In the genomic region with DNA sequence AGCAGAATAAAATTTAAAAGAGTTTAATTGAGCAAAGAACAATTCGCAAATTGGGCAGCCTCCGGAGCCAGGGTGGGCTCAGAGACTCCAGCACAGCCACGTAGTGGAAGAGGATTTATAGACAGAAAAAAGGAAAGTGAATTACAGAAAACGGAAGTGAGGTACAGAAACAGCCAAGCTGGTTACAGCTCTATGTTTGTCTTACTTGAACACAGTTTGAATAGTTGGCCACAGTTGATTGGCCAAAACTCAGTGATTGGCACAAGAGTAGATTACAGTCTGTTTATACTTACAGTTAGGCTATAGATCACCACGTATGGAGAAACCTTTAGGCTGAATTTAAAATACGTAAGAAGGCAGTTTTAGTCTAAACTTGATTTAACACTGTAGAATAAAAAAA, we compare ENCODE assay signal across 24 cellular contexts.
A peak's percentile ranks its signal among the peaks of the same experiment; 100 is the strongest.
DNase-seq lines count a peak whose midpoint lies in the region; ATAC-seq, FAIRE-seq and TF ChIP-seq lines count a peak whose summit lies in the region.
"Had no signal": no experiment of that assay in that cellular context is flagged by ENCODE, and none has a peak within 500 bp of the region (broad histone marks: within the 10 kb centered on the region; RNA-seq: fewer than 3 reads in every experiment).

No MANE protein-coding gene starts in this region.

- H3K27me3 ChIP-seq in DOHH2 (ENCODE audit: control insufficient read depth, low read length) (no peaks in the 10 kb centered on the region), GM12878 (replicated peaks in 1 of 2; ENCODE audit: control insufficient read depth in 2 of 2, insufficient read depth in 2 of 2, low read length in 1 of 2) (no peaks in the 10 kb centered on the region), left ventricle myocardium inferior (ENCODE audit: low read depth) (no peaks in the 10 kb centered on the region), upper lobe of right lung (no peaks in the 10 kb centered on the region)
- H3K27me3 ChIP-seq: vagina had no signal

- H3K9me2 ChIP-seq in DOHH2 (replicated peaks; ENCODE audit: control insufficient read depth, low read length) = no peaks in the 10 kb centered on the region

- in situ Hi-C loops in GM12878 (cut with MboI) = no loop called here

- intact Hi-C loops in GM12878 (cut with micrococcal nuclease; ENCODE audit: unreplicated experiment) (no loop called here), left ventricle myocardium inferior (cut with micrococcal nuclease) (no loop called here), posterior vena cava (cut with DNase I) (no loop called here), upper lobe of right lung (cut with DNase I) (no loop called here)

- SMC1A ChIA-PET in GM12878 (lab: Charles Lee; ENCODE audit: uncharacterized antibody, unreplicated experiment) = interaction anchor here (0.9 to 1.5 kb wide), 4 partner anchors 10 to 170 kb away, joined by 3 to 5 read pairs (median 4); no protein-coding TSS in a partner anchor

- H3K79me2 ChIP-seq in DOHH2 (ENCODE audit: control insufficient read depth, low read length) = no peaks in the 10 kb centered on the region
- no peaks in the 10 kb centered on the region for H3K79me2 ChIP-seq in GM12878 (ENCODE audit: control insufficient read depth, insufficient read depth, low read length)

- TF ChIP-seq RAD21 in GM12878 (IDR thresholded peaks at IDR 0.05; ENCODE audit: insufficient read depth, low read depth, low read length) = no peak

- H4K20me1 ChIP-seq in DOHH2 (ENCODE audit: control insufficient read depth, insufficient read depth, low read depth, low read length) (no peaks in the 10 kb centered on the region), GM12878 (ENCODE audit: control insufficient read depth, insufficient read depth) (no peaks in the 10 kb centered on the region)

- DNase-seq in MV-4-11 (lab: John Stamatoyannopoulos, UW) (peak; percentile 64), GM12878 (ENCODE audit: low read depth, low spot score) (no peak), left ventricle myocardium inferior (no peak), posterior vena cava (ENCODE audit: low spot score) (no peak), SHP77 treated with DMSO at 0.1 percent for 48 hours (lab: John Stamatoyannopoulos, UW) (no peak), upper lobe of right lung (no peak)
- DNase-seq: DMS 273 treated with DMSO at 0.1 percent for 48 hours; effector memory CD8-positive, alpha-beta T cell; GDM1; glutamatergic neuron; midbrain; NCI-H1105; NCI-H510A treated with DMSO at 0.1 percent for 48 hours; nephron progenitor cell; T-helper 17 cell had no signal

- RAD21 ChIA-PET in GM12878 (lab: Charles Lee; ENCODE audit: unreplicated experiment) = interaction anchor here (0.5 kb wide), 1 partner anchor 568 kb away, joined by 3 read pairs; no protein-coding TSS in a partner anchor

- no peak for TF ChIP-seq EP300 in GM12878 (IDR thresholded peaks at IDR 0.05; ENCODE audit: borderline replicate concordance in 1 of 2, control insufficient read depth in 1 of 2, low read depth in 2 of 2, low read length in 2 of 2)

- H3K9me3 ChIP-seq in DOHH2 (ENCODE audit: control insufficient read depth, insufficient read depth, low read length) (no peaks in the 10 kb centered on the region), GM12878 (replicated peaks; ENCODE audit: control insufficient read depth, insufficient read depth, low read length) (no peaks in the 10 kb centered on the region), left ventricle myocardium inferior (replicated peaks) (no peaks in the 10 kb centered on the region), upper lobe of right lung (no peaks in the 10 kb centered on the region)
- H3K9me3 ChIP-seq: A549, vagina had no signal

- H3K4me2 ChIP-seq in DOHH2 (ENCODE audit: low read length) = peak overlapping the region; percentile 32
- no peak overlapping the region for H3K4me2 ChIP-seq in GM12878 (ENCODE audit: control insufficient read depth, insufficient read depth)
- H3K4me2 ChIP-seq: A549 had no signal

- peak; percentile 49 for FAIRE-seq in GM12878 (lab: Jason Lieb, UNC)
- FAIRE-seq: A549, astrocyte, H54 had no signal

- H2AFZ ChIP-seq in GM12878 (ENCODE audit: control insufficient read depth, low read depth, low read length) = no peak overlapping the region

- H3K27ac ChIP-seq in DOHH2 (ENCODE audit: low read depth, low read length) = peak overlapping the region; percentile 41; the same call in 1 of the 2 replicates
- H3K27ac ChIP-seq in GM12878 (ENCODE audit: control insufficient read depth, insufficient read depth) = no peak overlapping the region
- H3K27ac ChIP-seq in left ventricle myocardium inferior (replicated peaks) = no peak overlapping the region
- H3K27ac ChIP-seq in upper lobe of right lung = no peak overlapping the region
- H3K27ac ChIP-seq: A549, skin epidermis, vagina had no signal

- no peaks in the 10 kb centered on the region for H3K36me3 ChIP-seq in DOHH2 (ENCODE audit: control insufficient read depth, low read length)
- no peaks in the 10 kb centered on the region for H3K36me3 ChIP-seq in GM12878 (ENCODE audit: control insufficient read depth in 2 of 2, insufficient read depth in 2 of 2, low read length in 1 of 2)
- H3K36me3 ChIP-seq in left ventricle myocardium inferior = no peaks in the 10 kb centered on the region
- no peaks in the 10 kb centered on the region for H3K36me3 ChIP-seq in upper lobe of right lung
- H3K36me3 ChIP-seq: vagina had no signal

- WGBS in GM12878 (ENCODE audit: insufficient coverage, insufficient replicate concordance, low lambda C conversion rate, missing lambda C conversion rate) = 32% methylated on average over 6 of the region's 6 CpGs

- CTCF ChIA-PET in GM12878 (lab: Yijun Ruan, JAX) = interaction anchor here (1.3 kb wide), 1 partner anchor 216 kb away, joined by 3 read pairs; no protein-coding TSS in a partner anchor

- no TSS peak for BruUV-seq in GM12878 (replicated peaks; lab: Mats Ljungman, UMichigan)

- H3F3A ChIP-seq in DOHH2 (ENCODE audit: control insufficient read depth, insufficient read depth) = no peaks in the 10 kb centered on the region

- TF ChIP-seq CTCF in DOHH2 (IDR thresholded peaks at IDR 0.05; ENCODE audit: low read depth, low read length, poor library complexity, severe bottlenecking) = no peak
- TF ChIP-seq CTCF in GM12878 (IDR thresholded peaks at IDR 0.05 in 2 of 3, conservative IDR thresholded peaks at IDR 0.05 in 1 of 3; ENCODE audit: control insufficient read depth in 2 of 3, extremely low read depth in 1 of 3, insufficient read depth in 1 of 3, low read depth in 3 of 3, low read length in 3 of 3) = no peak
- TF ChIP-seq CTCF in left ventricle myocardium inferior (IDR thresholded peaks at IDR 0.05; ENCODE audit: borderline replicate concordance) = no peak
- TF ChIP-seq CTCF in upper lobe of right lung (IDR thresholded peaks at IDR 0.05) = no peak

- peaks cover 50% of the 10 kb centered on the region for H3K4me1 ChIP-seq in DOHH2 (ENCODE audit: control insufficient read depth, low read length)
- no peaks in the 10 kb centered on the region for H3K4me1 ChIP-seq in GM12878 (ENCODE audit: control insufficient read depth, insufficient read depth, low read length)
- no peaks in the 10 kb centered on the region for H3K4me1 ChIP-seq in left ventricle myocardium inferior
- H3K4me1 ChIP-seq in upper lobe of right lung = no peaks in the 10 kb centered on the region
- H3K4me1 ChIP-seq: vagina had no signal

- H3K9ac ChIP-seq in GM12878 (ENCODE audit: control insufficient read depth, insufficient read depth, low read length) = no peak overlapping the region

- H3K4me3 ChIP-seq in DOHH2 (ENCODE audit: low read length) (no peak overlapping the region; the same call in 1 of the 2 replicates), GM12878 (no peak overlapping the region), left ventricle myocardium inferior (no peak overlapping the region), upper lobe of right lung (no peak overlapping the region)
- H3K4me3 ChIP-seq: A549, skin epidermis, vagina had no signal

- POLR2A ChIA-PET in GM12878 (lab: Charles Lee) = interaction anchor here (1.6 kb wide), 1 partner anchor 79 kb away, joined by 3 read pairs; no protein-coding TSS in a partner anchor

- ATAC-seq in GM19395 (IDR thresholded peaks at IDR 0.05; ENCODE audit: unreplicated experiment) (peak; percentile 60), GM12878 (peak; percentile 65), upper lobe of right lung (no peak)
- ATAC-seq: A549; activated naive CD4-positive, alpha-beta T cell treated with anti-CD3 and anti-CD28 coated beads, Interleukin-2, amount 50 U/mL, for 72 hours; effector memory CD8-positive, alpha-beta T cell; left lobe of liver; T-helper 17 cell had no signal

- no peak for TF ChIP-seq POLR2A in GM12878 (IDR thresholded peaks at IDR 0.05; ENCODE audit: low read depth, low read length)

TF ChIP-seq in GM12878, 131 proteins besides CTCF, POLR2A, EP300 and RAD21:
- TF ChIP-seq IRF3 (IDR thresholded peaks at IDR 0.05) (no peak), SMARCA5 (IDR thresholded peaks at IDR 0.05) (no peak), SPI1 (IDR thresholded peaks at IDR 0.05; ENCODE audit: borderline replicate concordance, insufficient read depth, low read depth, low read length) (peak; percentile 49; the same call in 1 of the 2 replicates), ESRRA (IDR thresholded peaks at IDR 0.05; ENCODE audit: low read length) (no peak)
- TF ChIP-seq, protein P1, sequence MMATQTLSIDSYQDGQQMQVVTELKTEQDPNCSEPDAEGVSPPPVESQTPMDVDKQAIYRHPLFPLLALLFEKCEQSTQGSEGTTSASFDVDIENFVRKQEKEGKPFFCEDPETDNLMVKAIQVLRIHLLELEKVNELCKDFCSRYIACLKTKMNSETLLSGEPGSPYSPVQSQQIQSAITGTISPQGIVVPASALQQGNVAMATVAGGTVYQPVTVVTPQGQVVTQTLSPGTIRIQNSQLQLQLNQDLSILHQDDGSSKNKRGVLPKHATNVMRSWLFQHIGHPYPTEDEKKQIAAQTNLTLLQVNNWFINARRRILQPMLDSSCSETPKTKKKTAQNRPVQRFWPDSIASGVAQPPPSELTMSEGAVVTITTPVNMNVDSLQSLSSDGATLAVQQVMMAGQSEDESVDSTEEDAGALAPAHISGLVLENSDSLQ (IDR thresholded peaks at IDR 0.05) = peak; percentile 83
